ENCODE assay signal across 34 cellular contexts in genomic region chr5:25416960-25417359, GRCh38.
"Had no signal": no experiment of that assay in that cellular context is flagged by ENCODE, and none has a peak within 500 bp of the region (broad histone marks: within the 10 kb centered on the region; RNA-seq: fewer than 3 reads in every experiment).

No MANE protein-coding gene starts in this region.

- H3K36me3 Mint-ChIP-seq: activated CD4-positive, alpha-beta memory T cell treated with anti-CD3 and anti-CD28 coated beads for 36 hours; activated CD8-positive, alpha-beta memory T cell treated with anti-CD3 and anti-CD28 coated beads, Interleukin-2, amount 10 ng/mL, durations not matched to agents 7 days and 5 days; activated naive CD4-positive, alpha-beta T cell treated with anti-CD3 and anti-CD28 coated beads, Interleukin-2, amount 10 ng/mL, durations not matched to agents 7 days and 5 days; activated naive CD4-positive, alpha-beta T cell treated with anti-CD3 and anti-CD28 coated beads, Interleukin-2, amount 50 U/mL, for 24 hours; activated naive CD8-positive, alpha-beta T cell; activated naive CD8-positive, alpha-beta T cell treated with anti-CD3 and anti-CD28 coated beads, Interleukin-2, amount 10 ng/mL, durations not matched to agents 7 days and 5 days had no signal

- H3K4me3 Mint-ChIP-seq: activated CD4-positive, alpha-beta memory T cell treated with anti-CD3 and anti-CD28 coated beads for 36 hours; activated CD4-positive, alpha-beta T cell treated with anti-CD3 and anti-CD28 coated beads for 36 hours; activated CD4-positive, alpha-beta T cell treated with anti-CD3 and anti-CD28 coated beads, Interleukin-2, amount 10 ng/mL, durations not matched to agents 24 days and 14 days; activated CD8-positive, alpha-beta memory T cell treated with anti-CD3 and anti-CD28 coated beads, Interleukin-2, amount 10 ng/mL, durations not matched to agents 7 days and 5 days; activated CD8-positive, alpha-beta T cell treated with anti-CD3 and anti-CD28 coated beads, Interleukin-2, amount 10 ng/mL, durations not matched to agents 7 days and 5 days; activated naive CD4-positive, alpha-beta T cell treated with anti-CD3 and anti-CD28 coated beads, Interleukin-2, amount 10 ng/mL, durations not matched to agents 7 days and 5 days; activated naive CD4-positive, alpha-beta T cell treated with anti-CD3 and anti-CD28 coated beads, Interleukin-2, amount 50 U/mL, for 24 hours; activated naive CD8-positive, alpha-beta T cell; activated naive CD8-positive, alpha-beta T cell treated with anti-CD3 and anti-CD28 coated beads, Interleukin-2, amount 10 ng/mL, durations not matched to agents 7 days and 5 days; activated naive CD8-positive, alpha-beta T cell treated with anti-CD3 and anti-CD28 coated beads, Interleukin-2, amount 50 U/mL, for 24 hours; activated T-cell treated with anti-CD3 and anti-CD28 coated beads, Interleukin-2, amount 50 U/mL, for 24 hours; T-helper 1 cell treated with Interleukin-12 subunit alpha and Interleukin-12 subunit beta and Interleukin-4 antibody, amounts not matched to agents 30 μg/mL and 1 μg/mL, for 36 hours; T-helper 2 cell treated with Interferon-gamma antibody and Interleukin-4, amounts not matched to agents 5 μg/mL and 100 μg/mL, for 36 hours had no signal

- H3K9me3 Mint-ChIP-seq: activated CD4-positive, alpha-beta T cell treated with anti-CD3 and anti-CD28 coated beads, Interleukin-2, amount 10 ng/mL, durations not matched to agents 24 days and 14 days; activated naive CD4-positive, alpha-beta T cell treated with anti-CD3 and anti-CD28 coated beads, Interleukin-2, amount 50 U/mL, for 24 hours had no signal

- ATAC-seq: activated CD4-positive, alpha-beta T cell treated with anti-CD3 and anti-CD28 coated beads for 36 hours; activated CD4-positive, CD25-positive, alpha-beta regulatory T cell treated with anti-CD3 and anti-CD28 coated beads, Interleukin-2, amount 50 U/mL, for 24 hours; activated CD8-positive, alpha-beta memory T cell treated with anti-CD3 and anti-CD28 coated beads, Interleukin-2, amount 10 ng/mL, durations not matched to agents 7 days and 5 days; activated CD8-positive, alpha-beta T cell treated with anti-CD3 and anti-CD28 coated beads, Interleukin-2, amount 10 ng/mL, durations not matched to agents 7 days and 5 days; activated naive CD8-positive, alpha-beta T cell treated with anti-CD3 and anti-CD28 coated beads, Interleukin-2, amount 50 U/mL, for 24 hours; body of pancreas had no signal

- H3K27ac Mint-ChIP-seq: activated CD4-positive, alpha-beta memory T cell treated with anti-CD3 and anti-CD28 coated beads for 36 hours; activated CD4-positive, alpha-beta T cell treated with anti-CD3 and anti-CD28 coated beads for 36 hours; activated CD4-positive, alpha-beta T cell treated with anti-CD3 and anti-CD28 coated beads, Interleukin-2, amount 10 ng/mL, durations not matched to agents 24 days and 14 days; activated CD8-positive, alpha-beta memory T cell treated with anti-CD3 and anti-CD28 coated beads, Interleukin-2, amount 10 ng/mL, durations not matched to agents 7 days and 5 days; activated CD8-positive, alpha-beta T cell treated with anti-CD3 and anti-CD28 coated beads, Interleukin-2, amount 10 ng/mL, durations not matched to agents 7 days and 5 days; activated naive CD4-positive, alpha-beta T cell treated with anti-CD3 and anti-CD28 coated beads, Interleukin-2, amount 10 ng/mL, durations not matched to agents 7 days and 5 days; activated naive CD4-positive, alpha-beta T cell treated with anti-CD3 and anti-CD28 coated beads, Interleukin-2, amount 50 U/mL, for 24 hours; activated naive CD8-positive, alpha-beta T cell; activated naive CD8-positive, alpha-beta T cell treated with anti-CD3 and anti-CD28 coated beads, Interleukin-2, amount 10 ng/mL, durations not matched to agents 7 days and 5 days; activated naive CD8-positive, alpha-beta T cell treated with anti-CD3 and anti-CD28 coated beads, Interleukin-2, amount 50 U/mL, for 24 hours; activated T-cell treated with anti-CD3 and anti-CD28 coated beads, Interleukin-2, amount 50 U/mL, for 24 hours; activated T-helper 2 cell treated with anti-CD3 and anti-CD28 coated beads, Interferon-gamma antibody, Interleukin-2, Interleukin-4, amounts not matched to agents 10 μg/mL and 5 μg/mL and 100 μg/mL, durations not matched to agents 14 hours and 24 hours and 36 hours; T-helper 1 cell treated with Interleukin-12 subunit alpha and Interleukin-12 subunit beta and Interleukin-4 antibody, amounts not matched to agents 30 μg/mL and 1 μg/mL, for 36 hours; T-helper 2 cell treated with Interferon-gamma antibody and Interleukin-4, amounts not matched to agents 5 μg/mL and 100 μg/mL, for 36 hours had no signal

- H3K27me3 Mint-ChIP-seq: activated CD4-positive, alpha-beta memory T cell treated with anti-CD3 and anti-CD28 coated beads for 36 hours; activated CD4-positive, alpha-beta T cell treated with anti-CD3 and anti-CD28 coated beads for 36 hours; activated CD4-positive, alpha-beta T cell treated with anti-CD3 and anti-CD28 coated beads, Interleukin-2, amount 10 ng/mL, durations not matched to agents 24 days and 14 days; activated CD8-positive, alpha-beta memory T cell treated with anti-CD3 and anti-CD28 coated beads, Interleukin-2, amount 10 ng/mL, durations not matched to agents 7 days and 5 days; activated naive CD4-positive, alpha-beta T cell treated with anti-CD3 and anti-CD28 coated beads, Interleukin-2, amount 10 ng/mL, durations not matched to agents 7 days and 5 days; activated naive CD4-positive, alpha-beta T cell treated with anti-CD3 and anti-CD28 coated beads, Interleukin-2, amount 50 U/mL, for 24 hours; activated naive CD8-positive, alpha-beta T cell; activated naive CD8-positive, alpha-beta T cell treated with anti-CD3 and anti-CD28 coated beads, Interleukin-2, amount 10 ng/mL, durations not matched to agents 7 days and 5 days; activated naive CD8-positive, alpha-beta T cell treated with anti-CD3 and anti-CD28 coated beads, Interleukin-2, amount 50 U/mL, for 24 hours; activated T-cell treated with anti-CD3 and anti-CD28 coated beads, Interleukin-2, amount 50 U/mL, for 24 hours had no signal

- H3K4me1 Mint-ChIP-seq: activated CD4-positive, alpha-beta T cell treated with anti-CD3 and anti-CD28 coated beads for 36 hours; activated CD4-positive, alpha-beta T cell treated with anti-CD3 and anti-CD28 coated beads, Interleukin-2, amount 10 ng/mL, durations not matched to agents 24 days and 14 days; activated CD8-positive, alpha-beta memory T cell treated with anti-CD3 and anti-CD28 coated beads, Interleukin-2, amount 10 ng/mL, durations not matched to agents 7 days and 5 days; activated naive CD4-positive, alpha-beta T cell treated with anti-CD3 and anti-CD28 coated beads, Interleukin-2, amount 10 ng/mL, durations not matched to agents 7 days and 5 days; activated naive CD4-positive, alpha-beta T cell treated with anti-CD3 and anti-CD28 coated beads, Interleukin-2, amount 50 U/mL, for 24 hours; activated naive CD8-positive, alpha-beta T cell treated with anti-CD3 and anti-CD28 coated beads, Interleukin-2, amount 10 ng/mL, durations not matched to agents 7 days and 5 days; activated naive CD8-positive, alpha-beta T cell treated with anti-CD3 and anti-CD28 coated beads, Interleukin-2, amount 50 U/mL, for 24 hours had no signal

- FAIRE-seq: astrocyte, colon, TTC549 had no signal

- DNase-seq: activated CD4-positive, alpha-beta memory T cell treated with anti-CD3 and anti-CD28 coated beads for 36 hours; activated CD4-positive, alpha-beta T cell treated with anti-CD3 and anti-CD28 coated beads for 1 hour; activated CD4-positive, alpha-beta T cell treated with anti-CD3 and anti-CD28 coated beads for 36 hours; activated CD4-positive, alpha-beta T cell treated with anti-CD3 and anti-CD28 coated beads, Interleukin-2, amount 10 ng/mL, durations not matched to agents 24 days and 14 days; activated CD4-positive, alpha-beta T cell treated with anti-CD3 and anti-CD28 coated beads, Interleukin-2, amount 50 U/mL, for 1 hour; activated CD4-positive, alpha-beta T cell treated with anti-CD3 and anti-CD28 coated beads, Interleukin-2, amount 50 U/mL, for 4 hours; activated CD4-positive, CD25-positive, alpha-beta regulatory T cell; activated CD8-positive, alpha-beta memory T cell treated with anti-CD3 and anti-CD28 coated beads for 24 hours; activated CD8-positive, alpha-beta memory T cell treated with anti-CD3 and anti-CD28 coated beads, Interleukin-2, amount 10 ng/mL, durations not matched to agents 7 days and 5 days; activated CD8-positive, alpha-beta memory T cell treated with anti-CD3 and anti-CD28 coated beads, Interleukin-2, amount 50 U/mL, for 48 hours; activated CD8-positive, alpha-beta T cell treated with anti-CD3 and anti-CD28 coated beads, Interleukin-2, amount 10 ng/mL, durations not matched to agents 7 days and 5 days; activated effector memory CD4-positive, alpha-beta T cell treated with Interleukin-2 at 50 U/mL for 16 hours; activated gamma-delta T cell; activated naive CD4-positive, alpha-beta T cell treated with anti-CD3 and anti-CD28 coated beads, Interleukin-2, amount 10 ng/mL, durations not matched to agents 7 days and 5 days; activated naive CD4-positive, alpha-beta T cell treated with Interleukin-2 at 50 U/mL for 16 hours; activated naive CD8-positive, alpha-beta T cell treated with anti-CD3 and anti-CD28 coated beads, Interleukin-2, amount 10 ng/mL, durations not matched to agents 7 days and 5 days; activated naive CD8-positive, alpha-beta T cell treated with anti-CD3 and anti-CD28 coated beads, Interleukin-2, amount 50 U/mL, for 24 hours; activated T-cell treated with anti-CD3 and anti-CD28 coated beads, Interleukin-2, amount 50 U/mL, for 24 hours; activated T-cell treated with anti-CD3 and anti-CD28 coated beads, Interleukin-2, amount 50 U/mL, for 48 hours; aorta; body of pancreas; brain microvascular endothelial cell; central memory CD4-positive, alpha-beta T cell; T-helper 2 cell; T-helper 9 cell had no signal
